9 cellular contexts compared by ENCODE assay signal in the genomic region with DNA sequence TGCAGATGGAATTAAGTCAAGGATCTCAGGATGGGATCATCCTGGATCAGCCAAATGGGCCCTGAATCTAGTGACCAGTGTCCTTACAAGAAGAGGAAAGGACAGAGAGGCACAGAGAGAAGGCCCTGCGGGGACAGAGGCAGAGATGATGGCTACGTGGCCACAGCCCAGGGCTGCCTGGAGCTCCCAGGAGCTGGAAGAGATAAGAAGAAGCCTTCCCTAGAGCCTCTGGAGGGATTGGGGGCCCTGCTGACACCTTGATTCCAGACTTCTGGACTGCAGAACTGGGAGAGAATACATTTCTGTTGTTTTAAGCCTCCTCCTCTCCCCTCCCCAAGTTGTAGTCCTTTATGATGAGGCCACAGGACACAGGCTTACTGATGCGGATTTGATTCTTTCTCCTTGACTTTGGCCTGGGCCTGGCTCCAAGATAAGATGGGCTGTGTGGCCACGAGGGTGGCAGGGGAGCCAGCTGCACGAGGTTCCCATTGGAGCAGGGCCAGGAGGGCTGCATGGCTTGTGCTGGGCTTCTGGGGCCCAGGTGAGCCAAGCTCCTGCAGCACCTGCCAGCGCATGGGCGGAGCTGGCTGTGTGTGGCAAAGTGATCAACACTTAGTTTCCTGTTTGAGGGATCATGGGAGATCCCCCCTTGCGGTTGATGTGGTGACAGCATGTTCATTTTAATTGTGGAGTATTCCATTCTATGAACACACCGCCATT.
DNase-seq lines count a peak whose midpoint lies in the region; ATAC-seq and TF ChIP-seq lines count a peak whose summit lies in the region.
"Had no signal": no experiment of that assay in that cellular context is flagged by ENCODE, and none has a peak within 500 bp of the region (broad histone marks: within the 10 kb centered on the region; RNA-seq: fewer than 3 reads in every experiment).

No MANE protein-coding gene starts in this region.

- H3K27me3 Mint-ChIP-seq in activated naive CD8-positive, alpha-beta T cell: peaks cover 11% of the 10 kb centered on the region

- H3K27me3 ChIP-seq in DOHH2 (ENCODE audit: control insufficient read depth, low read length) (peaks cover 29% of the 10 kb centered on the region), WERI-Rb-1 (ENCODE audit: insufficient read depth, low read depth, severe bottlenecking) (no peaks in the 10 kb centered on the region)

- ATAC-seq in HG03354 (IDR thresholded peaks at IDR 0.05; ENCODE audit: poor library complexity, severe bottlenecking, unreplicated experiment) (no peak), GM19395 (IDR thresholded peaks at IDR 0.05; ENCODE audit: unreplicated experiment) (no peak)

- H3K36me3 ChIP-seq in DOHH2 (ENCODE audit: control insufficient read depth, low read length) (no peaks in the 10 kb centered on the region), WERI-Rb-1 (no peaks in the 10 kb centered on the region)
- H3K36me3 ChIP-seq: adrenal gland had no signal

- peaks cover 27% of the 10 kb centered on the region for H3K4me1 Mint-ChIP-seq in activated naive CD8-positive, alpha-beta T cell (ENCODE audit: low read depth)

- H3K9me2 ChIP-seq in DOHH2 (replicated peaks; ENCODE audit: control insufficient read depth, low read length): no peaks in the 10 kb centered on the region

- H3K9me3 ChIP-seq in DOHH2 (ENCODE audit: control insufficient read depth, insufficient read depth, low read length) (no peaks in the 10 kb centered on the region), WERI-Rb-1 (ENCODE audit: severe bottlenecking) (no peaks in the 10 kb centered on the region)
- H3K9me3 ChIP-seq: adrenal gland had no signal

- peak; percentile 13 for DNase-seq in activated CD4-positive, alpha-beta T cell treated with anti-CD3 and anti-CD28 coated beads for 1 hour
- DNase-seq in stimulated activated CD4-positive, alpha-beta T cell treated with anti-CD3 and anti-CD28 coated beads, Interleukin-2, amount 100 ng/mL, for 24 hours: peak; percentile 31 to 36
- DNase-seq in cortex of kidney (lab: John Stamatoyannopoulos, UW) (no peak), WERI-Rb-1 (no peak)

- no peak overlapping the region for H3K4me3 Mint-ChIP-seq in activated naive CD8-positive, alpha-beta T cell

- no peak overlapping the region for H3K4me2 ChIP-seq in DOHH2 (ENCODE audit: low read length)

- H4K20me1 ChIP-seq in DOHH2 (ENCODE audit: control insufficient read depth, insufficient read depth, low read depth, low read length): no peaks in the 10 kb centered on the region

- H3K27ac ChIP-seq in DOHH2 (ENCODE audit: low read depth, low read length): no peak overlapping the region
- no peak overlapping the region for H3K27ac ChIP-seq in WERI-Rb-1
- H3K27ac ChIP-seq: adrenal gland had no signal

- H3F3A ChIP-seq in DOHH2 (ENCODE audit: control insufficient read depth, insufficient read depth): no peaks in the 10 kb centered on the region

- H3K9me3 Mint-ChIP-seq in activated naive CD8-positive, alpha-beta T cell (ENCODE audit: low read depth): no peaks in the 10 kb centered on the region

- peak; percentile 25 for TF ChIP-seq CTCF in DOHH2 (IDR thresholded peaks at IDR 0.05; ENCODE audit: low read depth, low read length, poor library complexity, severe bottlenecking)
- TF ChIP-seq CTCF in WERI-Rb-1 (IDR thresholded peaks at IDR 0.05; ENCODE audit: low read depth, low read length): no peak

- H3K4me1 ChIP-seq in DOHH2 (ENCODE audit: control insufficient read depth, low read length): peaks cover 8% of the 10 kb centered on the region
- H3K4me1 ChIP-seq: adrenal gland had no signal

- no peaks in the 10 kb centered on the region for H3K79me2 ChIP-seq in DOHH2 (ENCODE audit: control insufficient read depth, low read length)

- H3K27ac Mint-ChIP-seq in activated naive CD8-positive, alpha-beta T cell: peak overlapping the region; percentile 54

- no peak overlapping the region for H3K4me3 ChIP-seq in DOHH2 (ENCODE audit: low read length)
- H3K4me3 ChIP-seq in WERI-Rb-1 (ENCODE audit: low read depth, low read length): no peak overlapping the region
- H3K4me3 ChIP-seq: adrenal gland had no signal

- H3K36me3 Mint-ChIP-seq in activated naive CD8-positive, alpha-beta T cell: no peaks in the 10 kb centered on the region

Comparison
In these comparisons a context has a peak if more than half of its experiments do, and no peak if none do; other contexts are left out.
1. DNase-seq: peak in activated CD4-positive, alpha-beta T cell treated with anti-CD3 and anti-CD28 coated beads for 1 hour (single experiment) and stimulated activated CD4-positive, alpha-beta T cell treated with anti-CD3 and anti-CD28 coated beads, Interleukin-2, amount 100 ng/mL, for 24 hours (2 of 2); none in cortex of kidney (single experiment) and WERI-Rb-1 (single experiment).